6 cellular contexts compared by ENCODE assay signal in the genomic region with DNA sequence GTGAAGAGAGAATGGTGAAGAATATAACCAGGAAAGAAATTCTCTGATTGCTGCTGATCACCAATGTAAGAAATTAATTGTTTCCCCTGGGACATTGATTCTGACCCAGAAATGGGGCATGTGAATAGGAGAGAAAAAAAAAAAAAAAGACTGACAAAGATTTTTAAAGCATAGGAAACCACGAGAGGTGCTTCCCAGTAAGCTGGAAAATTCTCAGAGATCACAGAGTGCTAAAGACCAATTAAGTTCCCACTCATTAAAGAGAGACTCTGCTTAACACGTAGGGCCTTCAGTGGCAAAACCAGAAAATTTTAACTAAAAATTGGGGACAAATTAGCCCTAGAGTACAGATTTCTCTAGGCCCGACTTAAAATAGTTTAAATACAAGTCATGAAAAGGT.
"Had no signal": no experiment of that assay in that cellular context is flagged by ENCODE, and none has a peak within 500 bp of the region (broad histone marks: within the 10 kb centered on the region; RNA-seq: fewer than 3 reads in every experiment).

No MANE protein-coding gene starts in this region.

- DNase-seq: GDM1, GF-D8 had no signal

- FAIRE-seq: G401.6, GM12891, GM18507, GM19239 had no signal
